12 cellular contexts compared by ENCODE assay signal in the genomic region with DNA sequence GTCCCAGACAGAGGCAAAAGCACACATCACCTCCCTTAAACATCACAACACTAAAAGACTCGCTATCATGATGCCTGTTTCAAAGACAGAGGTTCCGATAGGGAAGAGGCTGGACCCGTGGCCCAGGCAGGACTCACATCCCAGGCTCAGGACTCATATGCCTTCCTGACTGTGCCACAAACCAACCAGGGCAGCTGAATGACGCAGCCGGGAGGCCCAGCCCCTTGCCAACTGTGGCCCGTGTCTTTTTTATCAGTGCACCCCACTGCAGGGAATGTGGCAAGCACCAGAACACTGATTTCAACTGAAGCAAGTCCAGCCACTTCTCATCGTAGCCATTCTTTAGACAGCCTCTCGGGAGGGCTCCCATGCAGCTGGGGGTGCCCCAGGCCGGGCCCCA.
A peak's percentile ranks its signal among the peaks of the same experiment; 100 is the strongest.
DNase-seq lines count a peak whose midpoint lies in the region; ATAC-seq and TF ChIP-seq lines count a peak whose summit lies in the region.
"Had no signal": no experiment of that assay in that cellular context is flagged by ENCODE, and none has a peak within 500 bp of the region (broad histone marks: within the 10 kb centered on the region; RNA-seq: fewer than 3 reads in every experiment).

No MANE protein-coding gene starts in this region.

- no peaks in the 10 kb centered on the region for H3K9me3 ChIP-seq in BLaER1
- no peaks in the 10 kb centered on the region for H3K9me3 ChIP-seq in osteoblast (ENCODE audit: low read depth, low read length)
- H3K9me3 ChIP-seq: HAP-1 had no signal

- H3K4me2 ChIP-seq in BLaER1 (peak overlapping the region; percentile 69), osteoblast (ENCODE audit: insufficient read depth, low read length) (no peak overlapping the region)
- H3K4me2 ChIP-seq: PC-9 had no signal

- H3K27ac ChIP-seq in BLaER1 (no peak overlapping the region), osteoblast (ENCODE audit: low read depth, low read length) (no peak overlapping the region)
- H3K27ac ChIP-seq: PC-9, RWPE1 had no signal

- DNase-seq in HFFc6: no peak
- peak; percentile 36 for DNase-seq in cerebellar cortex (ENCODE audit: low spot score)
- DNase-seq in osteoblast (ENCODE audit: insufficient read length, low spot score, missing footprints): peak; percentile 23
- DNase-seq in globus pallidus (ENCODE audit: low spot score): no peak
- DNase-seq in left colon: no peak
- DNase-seq: NCI-H1048 had no signal

- H3K36me3 ChIP-seq in BLaER1: no peaks in the 10 kb centered on the region
- no peaks in the 10 kb centered on the region for H3K36me3 ChIP-seq in osteoblast (ENCODE audit: insufficient read depth, low read length)
- H3K36me3 ChIP-seq: HAP-1 had no signal

- no peaks in the 10 kb centered on the region for H3K36me3 Mint-ChIP-seq in HFFc6 (ENCODE audit: low read depth)
- H3K36me3 Mint-ChIP-seq: CD4-positive, alpha-beta memory T cell had no signal

- peaks cover 21% of the 10 kb centered on the region for H3K4me1 ChIP-seq in BLaER1
- peaks cover 12% of the 10 kb centered on the region for H3K4me1 ChIP-seq in osteoblast (ENCODE audit: insufficient read depth, low read length)
- H3K4me1 ChIP-seq: HAP-1 had no signal

- H3K4me3 Mint-ChIP-seq in HFFc6: no peak overlapping the region

- no peaks in the 10 kb centered on the region for H4K20me1 ChIP-seq in BLaER1
- no peaks in the 10 kb centered on the region for H4K20me1 ChIP-seq in osteoblast (ENCODE audit: insufficient read depth, low read length)

- intact Hi-C loops in left colon (cut with DNase I, micrococcal nuclease): loop anchor here (5.0 to 10.0 kb wide), 2 partner anchors 469 to 612 kb away; no protein-coding TSS in a partner anchor

- H3K27me3 Mint-ChIP-seq in HFFc6 (ENCODE audit: insufficient read depth): peaks cover 9% of the 10 kb centered on the region

- H3K9ac ChIP-seq in BLaER1: no peak overlapping the region; the same call in 1 of the 2 replicates

- ATAC-seq in HG02610 (IDR thresholded peaks at IDR 0.05; ENCODE audit: unreplicated experiment) (no peak), left colon (no peak)

- peaks cover 58% of the 10 kb centered on the region for H3K4me1 Mint-ChIP-seq in HFFc6 (ENCODE audit: low read depth)

- H3K27me3 ChIP-seq in BLaER1 (no peaks in the 10 kb centered on the region), osteoblast (ENCODE audit: insufficient read depth, low read length) (no peaks in the 10 kb centered on the region)

- H3K79me2 ChIP-seq in osteoblast (ENCODE audit: insufficient read depth, low read length): no peaks in the 10 kb centered on the region

- H3K4me3 ChIP-seq in BLaER1 (no peak overlapping the region), osteoblast (ENCODE audit: insufficient read depth, low read length) (no peak overlapping the region)
- H3K4me3 ChIP-seq: HAP-1, PC-9 had no signal

- peak overlapping the region; percentile 18; the same call in 1 of the 2 replicates for H3K27ac Mint-ChIP-seq in HFFc6

- H2AFZ ChIP-seq in osteoblast (ENCODE audit: low read length): no peak overlapping the region
- H2AFZ ChIP-seq: PC-9 had no signal

- H3K9me3 Mint-ChIP-seq in HFFc6: no peaks in the 10 kb centered on the region
- H3K9me3 Mint-ChIP-seq: CD4-positive, alpha-beta memory T cell had no signal

- TF ChIP-seq CTCF in HFFc6 (IDR thresholded peaks at IDR 0.05) (no peak), osteoblast (IDR thresholded peaks at IDR 0.05; ENCODE audit: extremely low read depth, low read depth, low read length) (no peak)

Comparison
In these comparisons a context has a peak if more than half of its experiments do, and no peak if none do; other contexts are left out.
1. DNase-seq: peak in cerebellar cortex (single experiment) and osteoblast (single experiment); none in HFFc6 (single experiment), globus pallidus (single experiment) and left colon (0 of 2).